Comparison of ENCODE assay signal across 11 cellular contexts in genomic region chr6:15026832-15027231, GRCh38.
DNase-seq lines count a peak whose midpoint lies in the region; ATAC-seq and TF ChIP-seq lines count a peak whose summit lies in the region.
"Had no signal": no experiment of that assay in that cellular context is flagged by ENCODE, and none has a peak within 500 bp of the region (broad histone marks: within the 10 kb centered on the region; RNA-seq: fewer than 3 reads in every experiment).

No MANE protein-coding gene starts in this region.

- TF ChIP-seq POLR2A in breast epithelium (IDR thresholded peaks at IDR 0.05) (no peak), Peyer's patch (IDR thresholded peaks at IDR 0.05) (no peak)

- H3K36me3 ChIP-seq in breast epithelium (no peaks in the 10 kb centered on the region), osteoblast (ENCODE audit: insufficient read depth, low read length) (no peaks in the 10 kb centered on the region), Peyer's patch (no peaks in the 10 kb centered on the region)
- H3K36me3 ChIP-seq: ovary had no signal

- H3K79me2 ChIP-seq in osteoblast (ENCODE audit: insufficient read depth, low read length), result no peaks in the 10 kb centered on the region

- no peak overlapping the region for H2AFZ ChIP-seq in osteoblast (ENCODE audit: low read length)

- ATAC-seq in activated T-cell treated with anti-CD3 and anti-CD28 coated beads, Interleukin-2, amount 50 U/mL, for 4 hours, result no peak

- TF ChIP-seq CTCF in breast epithelium (IDR thresholded peaks at IDR 0.05) (no peak), osteoblast (IDR thresholded peaks at IDR 0.05; ENCODE audit: extremely low read depth, low read depth, low read length) (no peak), Peyer's patch (IDR thresholded peaks at IDR 0.05) (no peak)

- DNase-seq in HT-29 (ENCODE audit: low spot score), result peak; percentile 1
- peak; percentile 16 for DNase-seq in NCI-H226
- DNase-seq in breast epithelium (ENCODE audit: low spot score in 2 of 2), result peak; percentile 60 to 73
- peak; percentile 91 for DNase-seq in osteoblast (ENCODE audit: insufficient read length, low spot score, missing footprints)
- DNase-seq in NCI-H446 treated with DMSO at 0.1 percent for 48 hours (lab: John Stamatoyannopoulos, UW), result no peak
- DNase-seq in activated T-cell treated with anti-CD3 and anti-CD28 coated beads, Interleukin-2, amount 50 U/mL, for 4 hours, result no peak
- DNase-seq in Peyer's patch, result no peak
- no peak for DNase-seq in iPS-NIHi11 (ENCODE audit: low spot score)
- DNase-seq: DMS 273 treated with DMSO at 0.1 percent for 48 hours, HCEC 1CT, ovary had no signal

- H3K9me3 Mint-ChIP-seq in activated T-cell treated with anti-CD3 and anti-CD28 coated beads, Interleukin-2, amount 50 U/mL, for 4 hours, result no peaks in the 10 kb centered on the region

- no peaks in the 10 kb centered on the region for H4K20me1 ChIP-seq in osteoblast (ENCODE audit: insufficient read depth, low read length)

- H3K36me3 Mint-ChIP-seq in activated T-cell treated with anti-CD3 and anti-CD28 coated beads, Interleukin-2, amount 50 U/mL, for 4 hours (ENCODE audit: insufficient read depth), result no peaks in the 10 kb centered on the region

- H3K27me3 ChIP-seq in breast epithelium, result no peaks in the 10 kb centered on the region
- H3K27me3 ChIP-seq in osteoblast (ENCODE audit: insufficient read depth, low read length), result no peaks in the 10 kb centered on the region
- H3K27me3 ChIP-seq in Peyer's patch, result no peaks in the 10 kb centered on the region
- H3K27me3 ChIP-seq: ovary had no signal

- H3K4me1 ChIP-seq in breast epithelium, result no peaks in the 10 kb centered on the region
- H3K4me1 ChIP-seq in osteoblast (ENCODE audit: insufficient read depth, low read length), result no peaks in the 10 kb centered on the region
- H3K4me1 ChIP-seq in Peyer's patch, result no peaks in the 10 kb centered on the region

- H3K4me2 ChIP-seq in osteoblast (ENCODE audit: insufficient read depth, low read length), result no peak overlapping the region

- H3K9me3 ChIP-seq in breast epithelium, result no peaks in the 10 kb centered on the region
- H3K9me3 ChIP-seq in osteoblast (ENCODE audit: low read depth, low read length), result no peaks in the 10 kb centered on the region
- H3K9me3 ChIP-seq in Peyer's patch, result peaks cover 0 to 4% (median 0%) of the 10 kb centered on the region in 4 donors
- H3K9me3 ChIP-seq: ovary had no signal

- H3K4me3 Mint-ChIP-seq in activated T-cell treated with anti-CD3 and anti-CD28 coated beads, Interleukin-2, amount 50 U/mL, for 4 hours, result no peak overlapping the region

- H3K4me3 ChIP-seq in breast epithelium (no peak overlapping the region), osteoblast (ENCODE audit: insufficient read depth, low read length) (no peak overlapping the region), Peyer's patch (no peak overlapping the region)
- H3K4me3 ChIP-seq: ovary had no signal

- H3K27me3 Mint-ChIP-seq in activated T-cell treated with anti-CD3 and anti-CD28 coated beads, Interleukin-2, amount 50 U/mL, for 4 hours (ENCODE audit: low read depth), result no peaks in the 10 kb centered on the region

- intact Hi-C loops in breast epithelium (cut with DNase I; ENCODE audit: low total_unique reads), result no loop called here

- peaks cover 15% of the 10 kb centered on the region for H3K4me1 Mint-ChIP-seq in activated T-cell treated with anti-CD3 and anti-CD28 coated beads, Interleukin-2, amount 50 U/mL, for 4 hours (ENCODE audit: low read depth)

- H3K27ac ChIP-seq in breast epithelium (peak overlapping the region in 1 of 2 donors; percentile 35), osteoblast (ENCODE audit: low read depth, low read length) (no peak overlapping the region), Peyer's patch (no peak overlapping the region)
- H3K27ac ChIP-seq: ovary had no signal

Comparison
In these comparisons a context has a peak if more than half of its experiments do, and no peak if none do; other contexts are left out.
1. DNase-seq: peak in HT-29 (single experiment), NCI-H226 (single experiment), breast epithelium (2 of 2) and osteoblast (single experiment); none in NCI-H446 treated with DMSO at 0.1 percent for 48 hours (single experiment), activated T-cell treated with anti-CD3 and anti-CD28 coated beads, Interleukin-2, amount 50 U/mL, for 4 hours (single experiment), Peyer's patch (0 of 3) and iPS-NIHi11 (single experiment).